Comparison of ENCODE assay signal across 8 cellular contexts in the genomic region with DNA sequence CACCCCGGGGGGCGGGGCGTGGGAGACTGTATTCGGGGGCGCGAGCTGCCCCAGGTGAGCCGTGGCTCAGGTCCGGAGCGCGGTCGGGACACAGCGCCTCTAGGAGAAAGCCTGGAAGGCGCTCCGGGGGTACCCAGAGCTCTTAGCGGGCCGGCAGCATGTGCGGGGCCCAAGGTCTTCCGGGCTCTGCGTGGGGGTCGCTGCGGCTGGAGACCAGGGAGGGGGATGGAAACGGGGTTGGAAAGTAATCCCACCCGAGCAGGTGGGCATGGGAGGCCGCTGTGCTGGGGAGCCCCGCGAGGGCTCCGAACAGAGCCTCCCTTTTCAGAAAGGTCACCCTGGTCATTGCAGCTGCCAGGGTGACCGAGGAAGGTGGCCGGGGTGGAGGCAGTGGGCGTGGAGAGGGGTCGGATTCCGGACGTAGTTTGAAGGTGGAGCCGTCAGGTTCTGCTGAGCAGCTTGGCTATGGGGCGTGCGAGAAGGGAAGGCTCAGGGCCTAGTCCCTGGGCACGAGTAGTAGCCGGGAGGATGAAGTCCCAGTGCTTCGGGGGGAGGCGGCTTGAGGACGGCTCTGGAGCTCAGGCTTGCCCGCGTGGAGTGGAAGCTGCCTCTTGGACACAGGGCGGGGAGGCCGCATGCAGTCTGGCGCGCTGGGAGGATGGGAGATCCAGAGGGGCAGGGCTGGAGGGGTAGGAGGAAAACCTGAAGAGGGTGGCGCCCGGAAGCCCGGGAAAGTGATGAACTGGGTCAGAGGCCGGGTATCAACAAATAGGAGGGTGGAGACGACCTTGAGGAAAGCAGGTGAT. TPM values are rescaled to one million over a fixed set of nuclear protein-coding genes. Genes with fewer than 3 reads are reported as not detected.
DNase-seq lines count a peak whose midpoint lies in the region; ATAC-seq, FAIRE-seq and TF ChIP-seq lines count a peak whose summit lies in the region.

A gene (plus strand): TSS at position 31 of the 806 bp plus-strand sequence. CDS start 9,510 bp downstream, outside the sequence.

- no peaks in the 10 kb centered on the region for H3K9me3 ChIP-seq in Loucy (ENCODE audit: insufficient read depth, low read depth, low read length)
- peaks cover 0 to 3% of the 10 kb centered on the region in 2 donors for H3K9me3 ChIP-seq in neuronal stem cell (replicated peaks in 1 of 2; ENCODE audit: control insufficient read depth in 2 of 2, insufficient read depth in 1 of 2, low read depth in 1 of 2, low read length in 2 of 2)

- no CpG with 5 or more reads among the region's 52 CpGs for WGBS in neuronal stem cell (ENCODE audit: extremely low coverage in 2 of 2, insufficient read length in 2 of 2, insufficient replicate concordance in 1 of 2), 2 donors

- ATAC-seq in foreskin keratinocyte: peak; percentile 78

- peak within 1 kb of the TSS; percentile 100 for H2BK15ac ChIP-seq in neuronal stem cell (ENCODE audit: low read length)

- peak; percentile 89 for DNase-seq in H7
- DNase-seq in SHP77 (lab: John Stamatoyannopoulos, UW): peak; percentile 79 to 89
- peak; percentile 47 for DNase-seq in activated gamma-delta T cell (lab: John Stamatoyannopoulos, UW)
- DNase-seq in foreskin keratinocyte: peak; percentile 84 to 90
- DNase-seq in neuronal stem cell (ENCODE audit: low spot score): peak; percentile 82
- DNase-seq in substantia nigra (lab: John Stamatoyannopoulos, UW): peak in 47 of 49 donors; percentile 28 to 90 (median 64)

- peak within 1 kb of the TSS; percentile 99 for H3K18ac ChIP-seq in neuronal stem cell (ENCODE audit: low read length)

- H4K91ac ChIP-seq in neuronal stem cell (ENCODE audit: low read depth, low read length, poor library complexity): peak within 1 kb of the TSS; percentile 38

- peak within 1 kb of the TSS; percentile 10 for H2BK120ac ChIP-seq in neuronal stem cell (ENCODE audit: low read depth, low read length)

- peak within 1 kb of the TSS; percentile 89 for H3K27ac ChIP-seq in foreskin keratinocyte
- H3K27ac ChIP-seq in neuronal stem cell (replicated peaks; ENCODE audit: low read length): peak within 1 kb of the TSS; percentile 96
- peak within 1 kb of the TSS; percentile 97 for H3K27ac ChIP-seq in substantia nigra (ENCODE audit: low read depth, low read length, poor library complexity, severe bottlenecking)

- H2BK12ac ChIP-seq in neuronal stem cell (ENCODE audit: low read length): peak within 1 kb of the TSS; percentile 75

- peak within 1 kb of the TSS; percentile 79 for H3K14ac ChIP-seq in neuronal stem cell (ENCODE audit: low read length)

- H3K36me3 ChIP-seq in H7 (replicated peaks; ENCODE audit: control insufficient read depth, insufficient read depth, low read length) (no peaks in the 10 kb centered on the region; the same call in 1 of the 2 replicates), Loucy (ENCODE audit: insufficient read depth, low read length) (no peaks in the 10 kb centered on the region), neuronal stem cell (replicated peaks in 1 of 2; ENCODE audit: control insufficient read depth in 2 of 2, insufficient read depth in 2 of 2, low read length in 2 of 2) (peaks cover 0 to 4% of the 10 kb centered on the region in 2 donors)

- no peaks in the 10 kb centered on the region for H3K79me1 ChIP-seq in neuronal stem cell (ENCODE audit: low read depth, low read length)

- FAIRE-seq in G401.6 (lab: Jason Lieb, UNC): peak; percentile 74

- H3K27me3 ChIP-seq in H7 (ENCODE audit: control insufficient read depth, insufficient read depth, low read length) (no peaks in the 10 kb centered on the region), Loucy (ENCODE audit: insufficient read depth, low read length, poor library complexity, severe bottlenecking) (no peaks in the 10 kb centered on the region), foreskin keratinocyte (no peaks in the 10 kb centered on the region), neuronal stem cell (ENCODE audit: control insufficient read depth in 3 of 3, insufficient read depth in 3 of 3, low read depth in 1 of 3, low read length in 3 of 3) (no peaks in the 10 kb centered on the region)

- no peaks in the 10 kb centered on the region for H3K9me2 ChIP-seq in Loucy (replicated peaks; ENCODE audit: low read depth, low read length)

- peak within 1 kb of the TSS; percentile 58 for H3K4me3 ChIP-seq in H7 (ENCODE audit: insufficient read depth, low read depth, low read length)
- peak within 1 kb of the TSS; percentile 78 for H3K4me3 ChIP-seq in Loucy (ENCODE audit: low read length, poor library complexity, severe bottlenecking)
- peak within 1 kb of the TSS; percentile 79 to 92 for H3K4me3 ChIP-seq in neuronal stem cell (ENCODE audit: low read length in 2 of 2)

- peak within 1 kb of the TSS; percentile 99 for H2BK5ac ChIP-seq in neuronal stem cell (ENCODE audit: low read length)

- peak within 1 kb of the TSS; percentile 99 for H3K23ac ChIP-seq in neuronal stem cell (ENCODE audit: low read depth, low read length, poor library complexity)

- H3F3A ChIP-seq in Loucy (ENCODE audit: low read depth): no peaks in the 10 kb centered on the region

- no peaks in the 10 kb centered on the region for H4K20me1 ChIP-seq in Loucy (ENCODE audit: insufficient read depth, low read length, poor library complexity, severe bottlenecking)

- no peak for TF ChIP-seq CTCF in Loucy (conservative IDR thresholded peaks at IDR 0.05; ENCODE audit: low read length)
- TF ChIP-seq CTCF in foreskin keratinocyte (conservative IDR thresholded peaks at IDR 0.05): no peak

- H3K9ac ChIP-seq in Loucy (ENCODE audit: low read depth, low read length, poor library complexity, severe bottlenecking) (peak within 1 kb of the TSS; percentile 89), neuronal stem cell (ENCODE audit: low read depth, low read length, poor library complexity) (peak within 1 kb of the TSS; percentile 91)

- H2AFZ ChIP-seq in Loucy (ENCODE audit: low read length) (peak within 1 kb of the TSS; percentile 81), neuronal stem cell (ENCODE audit: low read length) (peak within 1 kb of the TSS; percentile 99)

- H3K4me2 ChIP-seq in Loucy (ENCODE audit: low read depth, low read length, poor library complexity, severe bottlenecking): peak within 1 kb of the TSS; percentile 99
- peak within 1 kb of the TSS; percentile 89 for H3K4me2 ChIP-seq in neuronal stem cell (ENCODE audit: insufficient read depth, low read length, poor library complexity, severe bottlenecking)

- peak within 1 kb of the TSS; percentile 76 for H3K4ac ChIP-seq in neuronal stem cell (ENCODE audit: low read length)

- H2AK5ac ChIP-seq in neuronal stem cell (ENCODE audit: low read depth, low read length): peak within 1 kb of the TSS; percentile 68

- H3K79me2 ChIP-seq in Loucy (ENCODE audit: insufficient read depth, low read length): peaks cover 17% of the 10 kb centered on the region

- H3K4me1 ChIP-seq in Loucy (ENCODE audit: insufficient read depth, low read length, poor library complexity, severe bottlenecking) (peaks cover 15% of the 10 kb centered on the region), foreskin keratinocyte (peaks cover 6% of the 10 kb centered on the region), neuronal stem cell (ENCODE audit: control insufficient read depth in 2 of 2, insufficient read depth in 1 of 2, low read depth in 1 of 2, low read length in 2 of 2) (peaks cover 3 to 4% of the 10 kb centered on the region in 2 donors)

- H4K8ac ChIP-seq in neuronal stem cell (ENCODE audit: low read depth, low read length): peak within 1 kb of the TSS; percentile 98

RNA-seq across cellular contexts. Expression of the gene that starts here (rescaled TPM):
- 9.8 and 15.5 TPM in 2 replicates for total RNA-seq in H7 (2014; rRNA removed; shearing (Covaris generic))
- 8.8 and 8.9 TPM in 2 replicates for total RNA-seq in foreskin keratinocyte
- polyA plus RNA-seq in foreskin keratinocyte: 6.3 and 6.4 TPM in 2 replicates
- polyA plus RNA-seq in neuronal stem cell (2013, experiment 1 of 2): 8.5 TPM
- polyA plus RNA-seq in neuronal stem cell (2013, experiment 2 of 2): 9.1 TPM

Comparison
In these comparisons a context has a peak if more than half of its experiments do, and no peak if none do; other contexts are left out.
1. Peak in every context shown above with its lines: DNase-seq, ATAC-seq, H3K4me3 ChIP-seq and H3K27ac ChIP-seq.